ENCODE assay signal across 1 cellular context in the genomic region with DNA sequence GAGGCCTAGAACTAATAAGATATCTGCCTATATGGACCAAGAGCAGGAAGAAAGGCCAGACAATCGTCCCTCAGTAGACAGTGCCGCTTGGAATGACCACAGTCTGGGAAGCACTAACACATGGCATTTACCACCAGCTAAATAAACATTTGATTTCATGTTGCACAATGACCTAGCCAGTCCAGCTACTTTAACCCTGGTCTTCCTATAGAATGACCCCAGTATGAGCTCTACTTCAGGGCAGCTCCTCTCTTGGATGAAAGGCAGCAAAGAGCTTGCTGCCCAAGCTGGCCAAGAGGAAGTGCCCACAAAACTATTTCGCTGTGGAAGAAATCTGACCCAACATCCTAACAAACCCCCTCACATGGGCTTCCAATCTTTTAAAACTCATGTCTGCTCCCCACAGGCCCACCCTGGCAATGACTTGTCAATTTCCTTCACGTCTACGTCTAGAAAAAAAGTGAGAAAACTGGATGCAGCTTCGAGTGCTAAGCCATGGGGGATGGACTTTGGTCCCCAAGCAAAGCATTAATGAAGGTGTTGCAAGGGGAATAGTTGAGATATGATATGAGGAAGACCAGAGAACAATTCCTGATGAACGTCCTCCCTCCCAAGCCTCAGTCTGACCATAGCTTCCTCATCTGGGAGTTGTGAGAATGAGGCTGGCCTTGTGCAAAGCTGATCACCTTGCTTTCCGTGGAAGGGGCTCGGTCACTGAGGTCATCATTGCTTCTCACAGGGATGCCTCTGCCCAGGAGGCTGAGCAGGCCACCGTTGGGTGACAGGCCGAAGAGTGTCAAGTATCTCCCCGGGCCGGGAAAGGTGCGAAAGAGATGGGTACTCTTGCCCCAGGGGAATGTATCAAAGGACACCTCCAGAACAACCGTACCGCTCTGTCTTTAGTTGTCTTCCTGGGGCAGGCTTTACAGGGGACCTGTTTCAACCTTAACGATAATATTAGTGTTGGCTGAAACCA.
TF ChIP-seq lines count a peak whose summit lies in the region.

No MANE protein-coding gene starts in this region.

TF ChIP-seq in K562, 482 proteins besides CTCF, POLR2A, EP300 and RAD21:
- TF ChIP-seq HMGN3 (IDR thresholded peaks at IDR 0.05; ENCODE audit: borderline replicate concordance, extremely low read depth, insufficient read length, low read depth, low read length) (peak; percentile 2), HDAC6 (IDR thresholded peaks at IDR 0.05; ENCODE audit: low read depth, low read length) (no peak), PML (IDR thresholded peaks at IDR 0.05; ENCODE audit: low read length) (no peak), ZNF444 (CRISPR knock-in tag; IDR thresholded peaks at IDR 0.05) (no peak), NONO (IDR thresholded peaks at IDR 0.05; ENCODE audit: low read depth in 2 of 2, low read length in 1 of 2) (no peak), RBM17 (IDR thresholded peaks at IDR 0.05; ENCODE audit: borderline replicate concordance, low read depth, low read length) (no peak), NFE2 (IDR thresholded peaks at IDR 0.05; ENCODE audit: low read depth) (peak; percentile 46), ZNF316 (IDR thresholded peaks at IDR 0.05) (0 out of 2 replicates have a peak, but pooled peaks have one; percentile 16), SPI1 (IDR thresholded peaks at IDR 0.05; ENCODE audit: borderline replicate concordance, low read depth, low read length) (peak; percentile 44), ZNF77 (CRISPR knock-in tag; IDR thresholded peaks at IDR 0.05) (no peak)
